ENCODE assay signal across 15 cellular contexts in genomic region chr2:120994301-120994700, GRCh38.
A peak's percentile ranks its signal among the peaks of the same experiment; 100 is the strongest.
DNase-seq lines count a peak whose midpoint lies in the region; ATAC-seq and TF ChIP-seq lines count a peak whose summit lies in the region.
"Had no signal": no experiment of that assay in that cellular context is flagged by ENCODE, and none has a peak within 500 bp of the region (broad histone marks: within the 10 kb centered on the region; RNA-seq: fewer than 3 reads in every experiment).

No MANE protein-coding gene starts in this region.

- DNase-seq in right atrium auricular region (ENCODE audit: low spot score) (peak; percentile 44), heart left ventricle (no peak), chondrocyte (ENCODE audit: low spot score) (peak; percentile 33), left lobe of liver (ENCODE audit: low spot score) (peak; percentile 32), WERI-Rb-1 (no peak)
- DNase-seq: CD8-positive, alpha-beta T cell; COR-L47; DMS153; DMS79 treated with DMSO at 0.1 percent for 48 hours; EL; HCEC 1CT had no signal

- intact Hi-C loops in heart left ventricle (cut with DNase I), result no loop called here

- no peak overlapping the region for H3K27ac Mint-ChIP-seq in chondrocyte (ENCODE audit: unreplicated experiment)
- H3K27ac Mint-ChIP-seq: CD14-positive monocyte; CD8-positive, alpha-beta T cell; IgD-negative memory B cell had no signal

- no peaks in the 10 kb centered on the region for H3K27me3 Mint-ChIP-seq in chondrocyte (ENCODE audit: low read depth)

- H3K4me1 ChIP-seq in right atrium auricular region (no peaks in the 10 kb centered on the region), heart left ventricle (no peaks in the 10 kb centered on the region)

- no peak overlapping the region for H3K4me3 Mint-ChIP-seq in chondrocyte (ENCODE audit: unreplicated experiment)
- H3K4me3 Mint-ChIP-seq: CD14-positive monocyte; CD8-positive, alpha-beta T cell; IgD-negative memory B cell had no signal

- TF ChIP-seq POLR2A in heart left ventricle (IDR thresholded peaks at IDR 0.05), result no peak

- peaks cover 21% of the 10 kb centered on the region for H3K36me3 Mint-ChIP-seq in chondrocyte (ENCODE audit: low read depth)
- H3K36me3 Mint-ChIP-seq: CD14-positive monocyte; CD8-positive, alpha-beta T cell; IgD-negative memory B cell had no signal

- no peaks in the 10 kb centered on the region for H3K9me3 Mint-ChIP-seq in chondrocyte (ENCODE audit: low read depth)
- H3K9me3 Mint-ChIP-seq: CD8-positive, alpha-beta T cell had no signal

- WGBS in heart left ventricle, 4 donors, result 87 to 94% (median 91%) methylated on average over 12 of the region's 12 CpGs

- no peaks in the 10 kb centered on the region for H3K9me3 ChIP-seq in right atrium auricular region
- no peaks in the 10 kb centered on the region for H3K9me3 ChIP-seq in heart left ventricle
- no peaks in the 10 kb centered on the region for H3K9me3 ChIP-seq in WERI-Rb-1 (ENCODE audit: severe bottlenecking)

- peaks cover 30% of the 10 kb centered on the region for H3K4me1 Mint-ChIP-seq in chondrocyte (ENCODE audit: low read depth)
- H3K4me1 Mint-ChIP-seq: CD14-positive monocyte, IgD-negative memory B cell had no signal

- no peak overlapping the region for H3K4me3 ChIP-seq in right atrium auricular region
- H3K4me3 ChIP-seq in heart left ventricle, result no peak overlapping the region
- no peak overlapping the region for H3K4me3 ChIP-seq in WERI-Rb-1 (ENCODE audit: low read depth, low read length)

- H3K36me3 ChIP-seq in right atrium auricular region, result no peaks in the 10 kb centered on the region
- no peaks in the 10 kb centered on the region for H3K36me3 ChIP-seq in heart left ventricle
- H3K36me3 ChIP-seq in WERI-Rb-1, result no peaks in the 10 kb centered on the region

- no peak overlapping the region for H3K27ac ChIP-seq in right atrium auricular region
- H3K27ac ChIP-seq in heart left ventricle, result no peak overlapping the region
- no peak overlapping the region for H3K27ac ChIP-seq in WERI-Rb-1

- H3K27me3 ChIP-seq in right atrium auricular region (no peaks in the 10 kb centered on the region), heart left ventricle (no peaks in the 10 kb centered on the region), WERI-Rb-1 (ENCODE audit: insufficient read depth, low read depth, severe bottlenecking) (no peaks in the 10 kb centered on the region)

- ATAC-seq in heart left ventricle (no peak), left lobe of liver (no peak), HG02885 (IDR thresholded peaks at IDR 0.05; ENCODE audit: poor library complexity, unreplicated experiment) (no peak), GM21529 (IDR thresholded peaks at IDR 0.05; ENCODE audit: unreplicated experiment) (no peak)
- ATAC-seq: CD8-positive, alpha-beta T cell had no signal

- no peak for TF ChIP-seq CTCF in right atrium auricular region (IDR thresholded peaks at IDR 0.05)
- TF ChIP-seq CTCF in heart left ventricle (IDR thresholded peaks at IDR 0.05), result no peak
- TF ChIP-seq CTCF in chondrocyte (IDR thresholded peaks at IDR 0.05), result no peak
- TF ChIP-seq CTCF in WERI-Rb-1 (IDR thresholded peaks at IDR 0.05; ENCODE audit: low read depth, low read length), result no peak

Comparison
In these comparisons a context has a peak if more than half of its experiments do, and no peak if none do; other contexts are left out.
1. DNase-seq: peak in right atrium auricular region (single experiment), chondrocyte (single experiment) and left lobe of liver (single experiment); none in heart left ventricle (0 of 5) and WERI-Rb-1 (single experiment).